Comparison of ENCODE assay signal across 1 cellular context in genomic region chr19:41456342-41456918, GRCh38.
TF ChIP-seq lines count a peak whose summit lies in the region.

No MANE protein-coding gene starts in this region.

TF ChIP-seq in WTC11, 78 proteins besides CTCF, POLR2A, EP300 and RAD21 (continued from another document):
- TF ChIP-seq ZNF281 (CRISPR knock-in tag; IDR thresholded peaks at IDR 0.05) (no peak), AFF4 (CRISPR knock-in tag; IDR thresholded peaks at IDR 0.05; ENCODE audit: borderline replicate concordance) (no peak), RORB (CRISPR knock-in tag; IDR thresholded peaks at IDR 0.05) (no peak), NR2C2 (CRISPR knock-in tag; IDR thresholded peaks at IDR 0.05) (no peak), NFYB (CRISPR knock-in tag; conservative IDR thresholded peaks at IDR 0.05; ENCODE audit: low read depth) (no peak), PRRX2 (CRISPR knock-in tag; IDR thresholded peaks at IDR 0.05) (no peak), NR1H2 (CRISPR knock-in tag; IDR thresholded peaks at IDR 0.05) (no peak), JAZF1 (CRISPR knock-in tag; IDR thresholded peaks at IDR 0.05) (no peak), ZNF396 (CRISPR knock-in tag; IDR thresholded peaks at IDR 0.05; ENCODE audit: borderline replicate concordance) (no peak), ZNF512 (CRISPR knock-in tag; IDR thresholded peaks at IDR 0.05; ENCODE audit: borderline replicate concordance) (no peak)
- TF ChIP-seq, protein P1, sequence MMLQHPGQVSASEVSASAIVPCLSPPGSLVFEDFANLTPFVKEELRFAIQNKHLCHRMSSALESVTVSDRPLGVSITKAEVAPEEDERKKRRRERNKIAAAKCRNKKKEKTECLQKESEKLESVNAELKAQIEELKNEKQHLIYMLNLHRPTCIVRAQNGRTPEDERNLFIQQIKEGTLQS (CRISPR knock-in tag; conservative IDR thresholded peaks at IDR 0.05), result no peak
